ENCODE assay signal across 9 cellular contexts in the genomic region with DNA sequence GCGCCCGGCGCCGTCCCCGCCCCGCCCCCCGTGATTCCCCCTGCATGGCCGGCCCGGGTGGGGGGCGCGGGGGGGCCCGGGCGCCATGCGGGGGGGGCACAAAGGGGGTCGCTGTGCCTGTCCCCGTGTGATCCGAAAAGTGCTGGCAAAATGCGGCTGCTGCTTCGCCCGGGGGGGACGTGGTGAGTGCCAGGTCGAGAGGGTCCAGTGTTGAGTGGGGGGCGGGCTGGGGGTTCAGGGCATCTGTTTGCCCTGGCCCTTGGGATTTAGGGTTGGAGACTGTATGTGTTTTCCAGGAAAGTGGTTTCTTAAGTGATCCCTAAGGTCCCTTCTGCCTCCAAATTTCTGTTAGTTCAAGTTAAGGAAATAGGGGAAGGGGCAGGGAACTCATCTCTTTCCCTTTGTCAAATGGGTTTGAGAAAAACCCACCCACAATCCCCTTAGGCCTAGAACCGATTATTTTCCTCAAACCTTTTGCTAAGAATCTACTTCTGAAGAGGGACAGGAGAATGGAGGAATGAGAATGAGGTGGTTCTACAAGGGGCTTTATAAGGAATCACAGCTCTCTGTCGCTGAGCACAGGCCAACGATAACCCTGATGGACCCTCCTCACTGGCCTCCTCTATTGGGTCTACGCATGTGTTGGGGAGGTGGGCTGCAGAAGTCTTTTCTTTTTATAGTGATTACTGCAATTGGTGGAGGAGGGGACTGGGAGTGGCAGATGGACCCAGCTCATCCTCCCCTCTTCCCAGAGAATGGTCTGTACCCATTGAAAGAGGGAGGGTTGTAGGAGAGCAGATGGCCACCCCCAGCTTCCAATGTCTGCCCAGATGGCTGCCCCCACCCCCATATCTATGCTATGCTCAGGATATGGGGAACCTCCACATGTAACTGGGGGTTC. TPM values are rescaled to one million over a fixed set of nuclear protein-coding genes. Genes with fewer than 3 reads are reported as not detected.
DNase-seq lines count a peak whose midpoint lies in the region; ATAC-seq, FAIRE-seq and TF ChIP-seq lines count a peak whose summit lies in the region.
"Had no signal": no experiment of that assay in that cellular context is flagged by ENCODE, and none has a peak within 500 bp of the region (broad histone marks: within the 10 kb centered on the region; RNA-seq: fewer than 3 reads in every experiment).

No MANE protein-coding gene starts in this region.

- H3K4me1 ChIP-seq in kidney (ENCODE audit: control insufficient read depth in 1 of 2, insufficient read depth in 1 of 2, low read depth in 1 of 2, low read length in 2 of 2) = peaks cover 0 to 2% of the 10 kb centered on the region in 2 donors
- peaks cover 0 to 79% (median 8%) of the 10 kb centered on the region in 4 donors for H3K4me1 ChIP-seq in tibial nerve

- 15 to 19% methylated on average over 10 to 13 of the region's 27 CpGs for WGBS in tibial nerve, 2 donors

- intact Hi-C loops in activated CD8-positive, alpha-beta T cell treated with anti-CD3 and anti-CD28 coated beads for 36 hours (cut with micrococcal nuclease) = no loop called here
- intact Hi-C loops in kidney (cut with DNase I) = no loop called here

- no peak overlapping the region for H3K9ac ChIP-seq in kidney (ENCODE audit: low read length in 2 of 2)

- no peak for FAIRE-seq in kidney (lab: Jason Lieb, UNC)

- POLR2A ChIA-PET in activated CD8-positive, alpha-beta T cell treated with anti-CD3 and anti-CD28 coated beads for 36 hours (lab: Charles Lee) = interaction anchor here (1.6 kb wide), 1 partner anchor 9 kb away, joined by 4 read pairs; no protein-coding TSS in a partner anchor

- no peak overlapping the region for H3K27ac ChIP-seq in kidney (ENCODE audit: low read depth in 2 of 2, low read length in 2 of 2)
- H3K27ac ChIP-seq in tibial nerve = peak overlapping the region; percentile 64 to 93 (median 83)

- no peak for TF ChIP-seq POLR2A in tibial nerve (IDR thresholded peaks at IDR 0.05)

- H3K36me3 Mint-ChIP-seq in activated T-cell treated with anti-CD3 and anti-CD28 coated beads, Interleukin-2, amount 50 U/mL, for 72 hours (ENCODE audit: insufficient read depth in 2 of 2) = no peaks in the 10 kb centered on the region
- no peaks in the 10 kb centered on the region for H3K36me3 Mint-ChIP-seq in activated CD8-positive, alpha-beta T cell treated with anti-CD3 and anti-CD28 coated beads for 36 hours (ENCODE audit: low read depth)

- H3K36me3 ChIP-seq in kidney (ENCODE audit: control insufficient read depth in 1 of 2, insufficient read depth in 2 of 2, low read length in 2 of 2) = no peaks in the 10 kb centered on the region
- H3K36me3 ChIP-seq in tibial nerve = peaks cover 0 to 47% (median 0%) of the 10 kb centered on the region in 3 donors

- peaks cover 31% of the 10 kb centered on the region for H3K27me3 Mint-ChIP-seq in activated T-cell treated with anti-CD3 and anti-CD28 coated beads, Interleukin-2, amount 50 U/mL, for 72 hours (ENCODE audit: low read depth)
- H3K27me3 Mint-ChIP-seq in activated CD8-positive, alpha-beta T cell treated with anti-CD3 and anti-CD28 coated beads for 36 hours = peaks cover 12% of the 10 kb centered on the region

- TF ChIP-seq EP300 in tibial nerve (IDR thresholded peaks at IDR 0.05) = no peak

- H3K9me3 Mint-ChIP-seq in activated T-cell treated with anti-CD3 and anti-CD28 coated beads, Interleukin-2, amount 50 U/mL, for 72 hours = no peaks in the 10 kb centered on the region
- no peaks in the 10 kb centered on the region for H3K9me3 Mint-ChIP-seq in activated CD8-positive, alpha-beta T cell treated with anti-CD3 and anti-CD28 coated beads for 36 hours

- no peaks in the 10 kb centered on the region for H3K27me3 ChIP-seq in tibial nerve

- CTCF ChIA-PET in activated CD8-positive, alpha-beta T cell treated with anti-CD3 and anti-CD28 coated beads for 36 hours (lab: Charles Lee) = interaction anchor here (1.1 to 8.0 kb wide), 5 partner anchors 8 to 29 kb away, joined by 3 to 60 read pairs (median 6); a partner anchor contains a TSS

- no peaks in the 10 kb centered on the region for H3K9me3 ChIP-seq in kidney (ENCODE audit: control insufficient read depth in 1 of 2, low read length in 2 of 2)
- H3K9me3 ChIP-seq in tibial nerve = no peaks in the 10 kb centered on the region

- H3K4me1 Mint-ChIP-seq in activated T-cell treated with anti-CD3 and anti-CD28 coated beads, Interleukin-2, amount 50 U/mL, for 72 hours (ENCODE audit: low read depth) = peaks cover 10% of the 10 kb centered on the region
- H3K4me1 Mint-ChIP-seq in activated CD8-positive, alpha-beta T cell treated with anti-CD3 and anti-CD28 coated beads for 36 hours (ENCODE audit: low read depth) = peaks cover 9% of the 10 kb centered on the region

- peak overlapping the region; percentile 27 to 74 for H3K4me3 Mint-ChIP-seq in activated T-cell treated with anti-CD3 and anti-CD28 coated beads, Interleukin-2, amount 50 U/mL, for 72 hours
- peak overlapping the region; percentile 60 for H3K4me3 Mint-ChIP-seq in activated CD8-positive, alpha-beta T cell treated with anti-CD3 and anti-CD28 coated beads for 36 hours

- no peak for ATAC-seq in activated T-cell treated with anti-CD3 and anti-CD28 coated beads, Interleukin-2, amount 50 U/mL, for 72 hours (replicated peaks in 1 of 2)
- no peak for ATAC-seq in activated CD8-positive, alpha-beta T cell treated with anti-CD3 and anti-CD28 coated beads for 36 hours

- no peak for DNase-seq in activated T-cell treated with anti-CD3 and anti-CD28 coated beads, Interleukin-2, amount 50 U/mL, for 72 hours
- DNase-seq in activated T-cell treated with anti-CD3 and anti-CD28 coated beads, Interleukin-2, amount 50 U/mL, for 1 hour = no peak
- no peak for DNase-seq in activated CD8-positive, alpha-beta T cell treated with anti-CD3 and anti-CD28 coated beads for 36 hours
- peak; percentile 56 for DNase-seq in kidney
- no peak for DNase-seq in tibial nerve (ENCODE audit: low spot score in 2 of 2)
- no peak for DNase-seq in iPS-NIHi11 (ENCODE audit: low spot score)
- no peak for DNase-seq in GM19238 (ENCODE audit: insufficient read length, low spot score)
- DNase-seq in putamen (ENCODE audit: low spot score) = no peak
- DNase-seq: DND-41 had no signal

- no peak for TF ChIP-seq CTCF in activated CD8-positive, alpha-beta T cell treated with anti-CD3 and anti-CD28 coated beads for 36 hours (IDR thresholded peaks at IDR 0.05)
- TF ChIP-seq CTCF in kidney (IDR thresholded peaks at IDR 0.05; ENCODE audit: borderline replicate concordance, extremely low read depth, insufficient read depth) = no peak
- no peak for TF ChIP-seq CTCF in tibial nerve (IDR thresholded peaks at IDR 0.05)

- no peak overlapping the region for H3K27ac Mint-ChIP-seq in activated T-cell treated with anti-CD3 and anti-CD28 coated beads, Interleukin-2, amount 50 U/mL, for 72 hours
- no peak overlapping the region for H3K27ac Mint-ChIP-seq in activated CD8-positive, alpha-beta T cell treated with anti-CD3 and anti-CD28 coated beads for 36 hours

- H3K4me3 ChIP-seq in kidney (ENCODE audit: low read length in 2 of 2) (peak overlapping the region in 1 of 2 donors; percentile 54), tibial nerve (peak overlapping the region; percentile 44 to 86 (median 68))

RNA-seq across cellular contexts. Expression of a gene that starts 0.8 kb away (rescaled TPM):
- 1 to 10 TPM; 2.8 to 5.3 TPM for total RNA-seq in activated T-cell treated with anti-CD3 and anti-CD28 coated beads, Interleukin-2, amount 50 U/mL, for 72 hours
- 1 to 10 TPM; 1.1 to 1.2 TPM for total RNA-seq in activated CD8-positive, alpha-beta T cell treated with anti-CD3 and anti-CD28 coated beads for 36 hours
- total RNA-seq in kidney (15.0 TPM), tibial nerve (10 to 100 TPM; 31.2 to 91.2 (median 48.8) TPM)
- 10.9 TPM for polyA plus RNA-seq in kidney (ENCODE audit: insufficient read depth, low read depth, low replicate concordance)

RNA-seq across cellular contexts. Expression of a gene that starts 7.4 kb away (rescaled TPM):
- total RNA-seq in activated T-cell treated with anti-CD3 and anti-CD28 coated beads, Interleukin-2, amount 50 U/mL, for 72 hours = 10 to 100 TPM; 44.3 to 52.7 TPM
- 10 to 100 TPM; 13.7 to 15.1 TPM for total RNA-seq in activated CD8-positive, alpha-beta T cell treated with anti-CD3 and anti-CD28 coated beads for 36 hours
- total RNA-seq in kidney (34.5 TPM), tibial nerve (10 to 100 TPM; 19.0 to 33.1 (median 28.1) TPM)
- polyA plus RNA-seq in kidney (ENCODE audit: insufficient read depth, low read depth, low replicate concordance) = 41.2 TPM

RNA-seq across cellular contexts. Expression of a gene that starts 20.9 kb away (rescaled TPM):
- total RNA-seq in activated T-cell treated with anti-CD3 and anti-CD28 coated beads, Interleukin-2, amount 50 U/mL, for 72 hours = 1 to 10 TPM; 2.5 to 3.8 TPM
- total RNA-seq in activated CD8-positive, alpha-beta T cell treated with anti-CD3 and anti-CD28 coated beads for 36 hours = 1 to 10 TPM in 1 of 2 experiments, under 1 TPM in 1; 0.61 to 1.4 TPM
- total RNA-seq in kidney (2.0 TPM), tibial nerve (10 to 100 TPM; 14.5 to 43.8 (median 16.8) TPM)
- polyA plus RNA-seq in kidney (ENCODE audit: insufficient read depth, low read depth, low replicate concordance) = 1.6 TPM

RNA-seq across cellular contexts. Expression of a gene that starts 21.1 kb away (rescaled TPM):
- total RNA-seq in activated T-cell treated with anti-CD3 and anti-CD28 coated beads, Interleukin-2, amount 50 U/mL, for 72 hours = 10 to 100 TPM; 21.3 to 23.1 TPM
- total RNA-seq in activated CD8-positive, alpha-beta T cell treated with anti-CD3 and anti-CD28 coated beads for 36 hours = 10 to 100 TPM; 10.7 to 12.3 TPM
- total RNA-seq in kidney = 52.4 TPM
- polyA plus RNA-seq in kidney (ENCODE audit: insufficient read depth, low read depth, low replicate concordance) = 43.2 TPM
- 10 to 100 TPM; 29.5 to 67.7 (median 35.9) TPM for total RNA-seq in tibial nerve

Comparison
In these comparisons a context has a peak if more than half of its experiments do, and no peak if none do; other contexts are left out.
1. H3K27ac ChIP-seq: peak in tibial nerve (4 of 4); none in kidney (0 of 2).